In genomic region chr20:58401123-58401639, GRCh38 we compare ENCODE assay signal across 23 cellular contexts.
"Had no signal": no experiment of that assay in that cellular context is flagged by ENCODE, and none has a peak within 500 bp of the region (broad histone marks: within the 10 kb centered on the region; RNA-seq: fewer than 3 reads in every experiment).

No MANE protein-coding gene starts in this region.

- H3K27ac ChIP-seq: prostate gland, sigmoid colon, stomach, testis, upper lobe of left lung had no signal

- H3K36me3 ChIP-seq: prostate gland, sigmoid colon, stomach, upper lobe of left lung had no signal

- H3K4me3 Mint-ChIP-seq: activated B cell treated with CpG ODN at 0.5 μM for 24 hours; activated naive CD8-positive, alpha-beta T cell treated with anti-CD3 and anti-CD28 coated beads for 36 hours; brain; neural crest cell had no signal

- H3K27me3 ChIP-seq: sigmoid colon, spleen, stomach, testis, upper lobe of left lung had no signal

- DNase-seq: activated B cell treated with CpG ODN at 0.5 μM for 24 hours; activated CD4-positive, alpha-beta T cell treated with anti-CD3 and anti-CD28 coated beads, Interleukin-2, amount 50 U/mL, for 1 hour; activated gamma-delta T cell; activated naive CD8-positive, alpha-beta T cell treated with anti-CD3 and anti-CD28 coated beads for 36 hours; activated T-cell treated with anti-CD3 and anti-CD28 coated beads, Interleukin-2, amount 50 U/mL, for 1 hour; amygdala; central memory CD4-positive, alpha-beta T cell; cortex of kidney; effector memory CD4-positive, alpha-beta T cell; foreskin melanocyte; head of caudate nucleus; left cardiac atrium; midbrain; sigmoid colon; spleen; stomach; T-helper 17 cell; testis; upper lobe of left lung had no signal

- H3K9me3 Mint-ChIP-seq: activated B cell treated with CpG ODN at 0.5 μM for 24 hours; activated naive CD8-positive, alpha-beta T cell treated with anti-CD3 and anti-CD28 coated beads for 36 hours; neural crest cell had no signal

- H3K4me1 ChIP-seq: prostate gland, testis had no signal

- H3K27me3 Mint-ChIP-seq: activated B cell treated with CpG ODN at 0.5 μM for 24 hours; activated naive CD8-positive, alpha-beta T cell treated with anti-CD3 and anti-CD28 coated beads for 36 hours; brain; T-helper 17 cell had no signal

- ATAC-seq: left cardiac atrium, T-helper 17 cell had no signal

- H3K27ac Mint-ChIP-seq: activated B cell treated with CpG ODN at 0.5 μM for 24 hours, brain, T-helper 17 cell had no signal

- H3K4me3 ChIP-seq: lung, prostate gland, sigmoid colon, spleen, stomach, testis, upper lobe of left lung had no signal

- H3K9me3 ChIP-seq: prostate gland, sigmoid colon, spleen, stomach, testis, upper lobe of left lung had no signal
